12 cellular contexts compared by ENCODE assay signal in genomic region chr1:61101461-61102440, GRCh38. TPM values are rescaled to one million over a fixed set of nuclear protein-coding genes. Genes with fewer than 3 reads are reported as not detected.
A peak's percentile ranks its signal among the peaks of the same experiment; 100 is the strongest.
DNase-seq lines count a peak whose midpoint lies in the region; ATAC-seq and TF ChIP-seq lines count a peak whose summit lies in the region.
"Had no signal": no experiment of that assay in that cellular context is flagged by ENCODE, and none has a peak within 500 bp of the region (broad histone marks: within the 10 kb centered on the region; RNA-seq: fewer than 3 reads in every experiment).

No MANE protein-coding gene starts in this region.

- no peak overlapping the region for H3K4me2 ChIP-seq in trophoblast cell (ENCODE audit: low read length)

- no peaks in the 10 kb centered on the region for H3K9me3 ChIP-seq in colonic mucosa
- H3K9me3 ChIP-seq in left lung, result no peaks in the 10 kb centered on the region
- H3K9me3 ChIP-seq in trophoblast cell (ENCODE audit: insufficient read depth, low read depth, low read length), result no peaks in the 10 kb centered on the region

- H2AK5ac ChIP-seq in trophoblast cell (ENCODE audit: low read length), result no peak overlapping the region

- H2BK120ac ChIP-seq in trophoblast cell (ENCODE audit: insufficient read depth, low read length, poor library complexity), result no peak overlapping the region

- H2BK12ac ChIP-seq in trophoblast cell (ENCODE audit: low read length), result no peak overlapping the region

- no peak overlapping the region for H4K91ac ChIP-seq in trophoblast cell (ENCODE audit: low read depth, low read length)

- no CpG with 5 or more reads among the region's 8 CpGs for WGBS in trophoblast cell (ENCODE audit: extremely low coverage, insufficient coverage, insufficient read length)

- H3K79me1 ChIP-seq in trophoblast cell (ENCODE audit: low read length), result no peaks in the 10 kb centered on the region

- peak overlapping the region in 1 of 2 donors; percentile 19 for H3K9ac ChIP-seq in colonic mucosa (ENCODE audit: low read depth in 2 of 2, low read length in 2 of 2)
- H3K9ac ChIP-seq in trophoblast cell (ENCODE audit: low read length), result no peak overlapping the region

- no peaks in the 10 kb centered on the region for H3K36me3 ChIP-seq in colonic mucosa
- H3K36me3 ChIP-seq in left lung, result no peaks in the 10 kb centered on the region
- no peaks in the 10 kb centered on the region for H3K36me3 ChIP-seq in trophoblast cell (ENCODE audit: control insufficient read depth in 1 of 2, insufficient read depth in 2 of 2, low read length in 2 of 2)

- H3K4me1 ChIP-seq in colonic mucosa (no peaks in the 10 kb centered on the region), left lung (peaks cover 11 to 29% of the 10 kb centered on the region in 2 donors), trophoblast cell (ENCODE audit: control insufficient read depth in 1 of 2, insufficient read depth in 2 of 2, low read length in 2 of 2) (no peaks in the 10 kb centered on the region)

- H3K23ac ChIP-seq in trophoblast cell (ENCODE audit: low read length), result no peak overlapping the region

- no peak overlapping the region for H4K12ac ChIP-seq in trophoblast cell (ENCODE audit: low read depth, low read length)

- TF ChIP-seq CTCF in colonic mucosa (IDR thresholded peaks at IDR 0.05) (no peak), left lung (IDR thresholded peaks at IDR 0.05) (no peak)

- no peaks in the 10 kb centered on the region for H3K27me3 ChIP-seq in colonic mucosa
- H3K27me3 ChIP-seq in left lung, result no peaks in the 10 kb centered on the region
- H3K27me3 ChIP-seq in trophoblast cell (ENCODE audit: insufficient read depth, low read length), result no peaks in the 10 kb centered on the region

- no peak overlapping the region for H3K4ac ChIP-seq in trophoblast cell (ENCODE audit: low read depth, low read length)

- H2AFZ ChIP-seq in trophoblast cell (ENCODE audit: insufficient read depth, low read length, poor library complexity), result no peak overlapping the region

- H3K27ac ChIP-seq in colonic mucosa, result peak overlapping the region; percentile 3
- H3K27ac ChIP-seq in left lung, result peak overlapping the region; percentile 5 to 62
- H3K27ac ChIP-seq in substantia nigra (ENCODE audit: low read depth, low read length, poor library complexity, severe bottlenecking), result peak overlapping the region; percentile 7
- no peak overlapping the region for H3K27ac ChIP-seq in trophoblast cell (ENCODE audit: low read depth, low read length)

- H3K14ac ChIP-seq in trophoblast cell (ENCODE audit: low read length), result no peak overlapping the region

- no peak overlapping the region for H3K18ac ChIP-seq in trophoblast cell (ENCODE audit: low read length)

- ATAC-seq in left lung (no peak), HG03457 (IDR thresholded peaks at IDR 0.05; ENCODE audit: unreplicated experiment) (no peak), GM21619 (IDR thresholded peaks at IDR 0.05; ENCODE audit: unreplicated experiment) (no peak)
- ATAC-seq: natural killer cell treated with Interleukin-12 subunit alpha and Interleukin-12 subunit beta and Interleukin-15 and Interleukin-18, amount 100 ng/mL, for 72 hours had no signal

- no peak overlapping the region for H2BK5ac ChIP-seq in trophoblast cell (ENCODE audit: low read depth, low read length, poor library complexity)

- no peak overlapping the region for H4K8ac ChIP-seq in trophoblast cell (ENCODE audit: low read depth, low read length)

- DNase-seq in LHCN-M2 (ENCODE audit: low read depth) (peak; percentile 29), colonic mucosa (no peak), left lung (no peak), substantia nigra (lab: John Stamatoyannopoulos, UW) (no peak), COLO668 (lab: John Stamatoyannopoulos, UW; ENCODE audit: unreplicated experiment) (no peak), trophoblast cell (no peak)
- DNase-seq: CD4-positive, alpha-beta memory T cell; NCI-H1105; NCI-H524 had no signal

- intact Hi-C loops in colonic mucosa (cut with DNase I), result no loop called here
- intact Hi-C loops in left lung (cut with DNase I), result no loop called here

- no peaks in the 10 kb centered on the region for H3K79me2 ChIP-seq in trophoblast cell (ENCODE audit: control insufficient read depth, insufficient read depth, low read length, poor library complexity)

- no peak overlapping the region for H3K4me3 ChIP-seq in colonic mucosa
- H3K4me3 ChIP-seq in left lung, result no peak overlapping the region
- no peak overlapping the region for H3K4me3 ChIP-seq in trophoblast cell (ENCODE audit: low read depth, low read length)

RNA-seq across cellular contexts. Expression of gene NFIA, which starts 19.4 kb away (rescaled TPM):
- total RNA-seq in LHCN-M2 (2014; rRNA removed) (2.2 and 4.6 TPM in 2 replicates), colonic mucosa (10 to 100 TPM; 36.0 to 44.2 TPM), left lung (10 to 100 TPM; 43.1 to 60.7 TPM)
- 0.69 TPM for polyA plus RNA-seq in LHCN-M2 (2012)
- polyA plus RNA-seq in trophoblast cell (2013), result 0.12 and 0.23 TPM in 2 replicates
